Comparison of ENCODE assay signal across 21 cellular contexts in genomic region chr2:203857656-203858055, GRCh38. TPM values are rescaled to one million over a fixed set of nuclear protein-coding genes. Genes with fewer than 3 reads are reported as not detected.
DNase-seq lines count a peak whose midpoint lies in the region; ATAC-seq and TF ChIP-seq lines count a peak whose summit lies in the region.
"Had no signal": no experiment of that assay in that cellular context is flagged by ENCODE, and none has a peak within 500 bp of the region (broad histone marks: within the 10 kb centered on the region; RNA-seq: fewer than 3 reads in every experiment).

No MANE protein-coding gene starts in this region.

- BruUV-seq in HCT116 (replicated peaks; lab: Mats Ljungman, UMichigan), result no TSS peak

- H3K4me3 ChIP-seq in HCT116 (replicated peaks in 1 of 2; ENCODE audit: low read depth in 1 of 2, low read length in 2 of 2), result no peak overlapping the region

- intact Hi-C loops in HCT116 (cut with micrococcal nuclease), result no loop called here
- intact Hi-C loops in activated CD4-positive, alpha-beta memory T cell treated with anti-CD3 and anti-CD28 coated beads for 36 hours (cut with micrococcal nuclease), result loop anchor here (1.0 to 5.0 kb wide), 4 partner anchors 10 to 52 kb away; partner anchors contain the start of gene CTLA4

- CTCF ChIA-PET in activated naive CD4-positive, alpha-beta T cell treated with anti-CD3 and anti-CD28 coated beads, Interleukin-2, amount 10 ng/mL, durations not matched to agents 7 days and 5 days (lab: Charles Lee), result interaction anchor here (0.6 to 2.0 kb wide), 12 partner anchors 10 to 403 kb away, joined by 3 to 20 read pairs (median 3); partner anchors contain the start of gene CTLA4
- CTCF ChIA-PET in HCT116 (lab: Charles Lee), result interaction anchor here (1.0 to 1.5 kb wide), 2 partner anchors 9 to 10 kb away, joined by 3 to 4 read pairs; partner anchors contain the start of gene CTLA4
- CTCF ChIA-PET in activated CD4-positive, alpha-beta memory T cell treated with anti-CD3 and anti-CD28 coated beads for 36 hours (lab: Charles Lee), result interaction anchor here (0.5 to 5.9 kb wide), 14 partner anchors 11 to 83 kb away, joined by 3 to 66 read pairs (median 4); partner anchors contain the start of gene CTLA4

- H3K4me2 ChIP-seq in HCT116 (ENCODE audit: low read length), result no peak overlapping the region

- H3K4me1 Mint-ChIP-seq in activated naive CD4-positive, alpha-beta T cell treated with anti-CD3 and anti-CD28 coated beads, Interleukin-2, amount 10 ng/mL, durations not matched to agents 7 days and 5 days, result peaks cover 68% of the 10 kb centered on the region
- H3K4me1 Mint-ChIP-seq in activated CD4-positive, alpha-beta memory T cell treated with anti-CD3 and anti-CD28 coated beads for 36 hours (ENCODE audit: low read depth), result peaks cover 85% of the 10 kb centered on the region
- no peaks in the 10 kb centered on the region for H3K4me1 Mint-ChIP-seq in osteocyte (ENCODE audit: unreplicated experiment)

- peak overlapping the region; percentile 49 for H2AFZ ChIP-seq in HCT116 (ENCODE audit: low read depth, low read length, poor library complexity, severe bottlenecking)

- ATAC-seq in HCT116 (no peak), HG03354 (IDR thresholded peaks at IDR 0.05; ENCODE audit: poor library complexity, severe bottlenecking, unreplicated experiment) (no peak)
- ATAC-seq: PC-3 had no signal

- peak overlapping the region; percentile 65 for H3K27ac Mint-ChIP-seq in activated naive CD4-positive, alpha-beta T cell treated with anti-CD3 and anti-CD28 coated beads, Interleukin-2, amount 10 ng/mL, durations not matched to agents 7 days and 5 days
- peak overlapping the region; percentile 81 for H3K27ac Mint-ChIP-seq in activated CD4-positive, alpha-beta memory T cell treated with anti-CD3 and anti-CD28 coated beads for 36 hours
- no peak overlapping the region for H3K27ac Mint-ChIP-seq in osteocyte (ENCODE audit: unreplicated experiment)
- H3K27ac Mint-ChIP-seq: HFFc6 had no signal

- TF ChIP-seq CTCF in HCT116 (IDR thresholded peaks at IDR 0.05 in 2 of 3, conservative IDR thresholded peaks at IDR 0.05 in 1 of 3; ENCODE audit: borderline replicate concordance in 1 of 3, insufficient read depth in 1 of 3, low read depth in 2 of 3, low read length in 2 of 3) (no peak), osteocyte (IDR thresholded peaks at IDR 0.05) (no peak)

- no peak overlapping the region for H3K27ac ChIP-seq in HCT116 (ENCODE audit: low read depth, low read length)
- H3K27ac ChIP-seq: HL-60 had no signal

- no peak for TF ChIP-seq RAD21 in HCT116 (IDR thresholded peaks at IDR 0.05; ENCODE audit: low read depth)

- POLR2A ChIA-PET in HCT116 (lab: Charles Lee), result no interaction called here
- POLR2A ChIA-PET in activated CD4-positive, alpha-beta memory T cell treated with anti-CD3 and anti-CD28 coated beads for 36 hours (lab: Charles Lee), result interaction anchor here (0.6 to 5.9 kb wide), 13 partner anchors 14 to 147 kb away, joined by 3 to 212 read pairs (median 4); partner anchors contain the start of gene CTLA4

- H3K9me2 ChIP-seq in HCT116 (ENCODE audit: insufficient read depth), result no peaks in the 10 kb centered on the region

- no peaks in the 10 kb centered on the region for H3K27me3 ChIP-seq in HCT116 (ENCODE audit: insufficient read depth, low read length)

- H3K9me3 Mint-ChIP-seq in activated naive CD4-positive, alpha-beta T cell treated with anti-CD3 and anti-CD28 coated beads, Interleukin-2, amount 10 ng/mL, durations not matched to agents 7 days and 5 days, result no peaks in the 10 kb centered on the region
- no peaks in the 10 kb centered on the region for H3K9me3 Mint-ChIP-seq in activated CD4-positive, alpha-beta memory T cell treated with anti-CD3 and anti-CD28 coated beads for 36 hours
- H3K9me3 Mint-ChIP-seq in osteocyte (ENCODE audit: unreplicated experiment), result no peaks in the 10 kb centered on the region
- H3K9me3 Mint-ChIP-seq: HFFc6 had no signal

- H3K4me1 ChIP-seq in HCT116 (ENCODE audit: control insufficient read depth in 1 of 2, insufficient read depth in 2 of 2, low read length in 2 of 2), result no peaks in the 10 kb centered on the region

- no peak overlapping the region for H3K9ac ChIP-seq in HCT116 (ENCODE audit: low read length)

- H3K4me3 Mint-ChIP-seq in activated naive CD4-positive, alpha-beta T cell treated with anti-CD3 and anti-CD28 coated beads, Interleukin-2, amount 10 ng/mL, durations not matched to agents 7 days and 5 days, result no peak overlapping the region
- peak overlapping the region; percentile 30 for H3K4me3 Mint-ChIP-seq in activated CD4-positive, alpha-beta memory T cell treated with anti-CD3 and anti-CD28 coated beads for 36 hours
- H3K4me3 Mint-ChIP-seq in osteocyte (ENCODE audit: unreplicated experiment), result no peak overlapping the region
- H3K4me3 Mint-ChIP-seq: HFFc6 had no signal

- H3K9me3 ChIP-seq in HCT116 (ENCODE audit: control insufficient read depth in 1 of 2, insufficient read depth in 1 of 2, low read depth in 1 of 2, low read length in 2 of 2), result no peaks in the 10 kb centered on the region
- H3K9me3 ChIP-seq: Caco-2 had no signal

- H3K36me3 ChIP-seq in HCT116 (ENCODE audit: control insufficient read depth in 1 of 2, insufficient read depth in 2 of 2, low read length in 2 of 2), result no peaks in the 10 kb centered on the region

- no peak for TF ChIP-seq POLR2A in HCT116 (IDR thresholded peaks at IDR 0.05; ENCODE audit: borderline replicate concordance, extremely low read depth, insufficient read depth, insufficient read length)

- no peaks in the 10 kb centered on the region for H3K27me3 Mint-ChIP-seq in activated naive CD4-positive, alpha-beta T cell treated with anti-CD3 and anti-CD28 coated beads, Interleukin-2, amount 10 ng/mL, durations not matched to agents 7 days and 5 days
- no peaks in the 10 kb centered on the region for H3K27me3 Mint-ChIP-seq in activated CD4-positive, alpha-beta memory T cell treated with anti-CD3 and anti-CD28 coated beads for 36 hours
- peaks cover 49% of the 10 kb centered on the region for H3K27me3 Mint-ChIP-seq in osteocyte (ENCODE audit: unreplicated experiment)

- RAD21 ChIA-PET in HCT116 (lab: Charles Lee; ENCODE audit: low non-redundant PET in 1 of 2, low total read pairs in 2 of 2, uncharacterized antibody in 2 of 2, unreplicated experiment in 2 of 2), result no interaction called here

- no peaks in the 10 kb centered on the region for H3K36me3 Mint-ChIP-seq in activated naive CD4-positive, alpha-beta T cell treated with anti-CD3 and anti-CD28 coated beads, Interleukin-2, amount 10 ng/mL, durations not matched to agents 7 days and 5 days
- H3K36me3 Mint-ChIP-seq in activated CD4-positive, alpha-beta memory T cell treated with anti-CD3 and anti-CD28 coated beads for 36 hours, result peaks cover 4% of the 10 kb centered on the region
- no peaks in the 10 kb centered on the region for H3K36me3 Mint-ChIP-seq in osteocyte (ENCODE audit: unreplicated experiment)

- no peak for DNase-seq in activated naive CD4-positive, alpha-beta T cell treated with anti-CD3 and anti-CD28 coated beads, Interleukin-2, amount 10 ng/mL, durations not matched to agents 7 days and 5 days
- no peak for DNase-seq in activated naive CD4-positive, alpha-beta T cell treated with Interleukin-2 at 50 U/mL for 16 hours
- DNase-seq in HCT116 (ENCODE audit: low read depth, low spot score), result no peak
- no peak for DNase-seq in activated CD4-positive, alpha-beta memory T cell treated with anti-CD3 and anti-CD28 coated beads for 36 hours
- peak; percentile 26 for DNase-seq in pons (ENCODE audit: low spot score)
- no peak for DNase-seq in osteocyte (ENCODE audit: extremely low spot score, unreplicated experiment)
- DNase-seq in NCI-H748 (lab: John Stamatoyannopoulos, UW; ENCODE audit: unreplicated experiment), result no peak
- DNase-seq: C1 segment of cervical spinal cord, Caco-2, HFFc6, MV-4-11, NCI-H1694 treated with DMSO at 0.1 percent for 48 hours, NCI-H2107, NCI-H510A treated with DMSO at 0.1 percent for 48 hours, NCI-H82, PC-3, RPMI8226 had no signal

- no peaks in the 10 kb centered on the region for H3K79me2 ChIP-seq in HCT116 (ENCODE audit: insufficient read depth, low read length)

- H4K20me1 ChIP-seq in HCT116 (ENCODE audit: insufficient read depth), result no peaks in the 10 kb centered on the region

TF ChIP-seq in HCT116, 20 proteins besides CTCF, POLR2A, EP300 and RAD21 (continues in another document):
- TF ChIP-seq CBX3 (IDR thresholded peaks at IDR 0.05; ENCODE audit: low read depth) (no peak), JUND (IDR thresholded peaks at IDR 0.05) (no peak), SP1 (IDR thresholded peaks at IDR 0.05; ENCODE audit: low read depth) (no peak), EGR1 (IDR thresholded peaks at IDR 0.05; ENCODE audit: low read depth) (no peak), MAX (IDR thresholded peaks at IDR 0.05) (no peak), EZH2 (IDR thresholded peaks at IDR 0.05) (no peak), FOSL1 (IDR thresholded peaks at IDR 0.05; ENCODE audit: low read depth) (no peak), POLR2AphosphoS5 (IDR thresholded peaks at IDR 0.05; ENCODE audit: low read depth, low read length) (no peak), SIN3A (IDR thresholded peaks at IDR 0.05; ENCODE audit: low read depth) (no peak), CEBPB (IDR thresholded peaks at IDR 0.05; ENCODE audit: low read depth) (no peak), ZBTB33 (IDR thresholded peaks at IDR 0.05; ENCODE audit: extremely low read depth, insufficient replicate concordance, low read length) (no peak), EZH2phosphoT487 (IDR thresholded peaks at IDR 0.05; ENCODE audit: borderline replicate concordance) (no peak)

RNA-seq across cellular contexts. Expression of gene CTLA4, which starts 9.9 kb away (rescaled TPM):
- 0.37 TPM for total RNA-seq in HCT116 (2021; ENCODE audit: unreplicated experiment)
- not detected in 2 replicates for polyA plus RNA-seq in HCT116 (2012)
- 100 to 1,000 TPM; 245 to 254 TPM for total RNA-seq in activated CD4-positive, alpha-beta memory T cell treated with anti-CD3 and anti-CD28 coated beads for 36 hours
- total RNA-seq in osteocyte, result not detected in 2 replicates
- total RNA-seq: A673, HFFc6, HT1080, PC-3 had no signal

Comparison
In these comparisons a context has a peak if more than half of its experiments do, and no peak if none do; other contexts are left out.
1. RNA of gene CTLA4, which starts 9.9 kb away (total RNA-seq): 245 to 254 TPM in activated CD4-positive, alpha-beta memory T cell treated with anti-CD3 and anti-CD28 coated beads for 36 hours; 0.37 TPM in HCT116 (single experiment) and not detected in osteocyte; every median in the first group is over 100 times any median in the second.